ENCODE assay signal across 9 cellular contexts in genomic region chr2:25821225-25822056, GRCh38. TPM values are rescaled to one million over a fixed set of nuclear protein-coding genes. Genes with fewer than 3 reads are reported as not detected.
DNase-seq lines count a peak whose midpoint lies in the region; ATAC-seq and TF ChIP-seq lines count a peak whose summit lies in the region.
"Had no signal": no experiment of that assay in that cellular context is flagged by ENCODE, and none has a peak within 500 bp of the region (broad histone marks: within the 10 kb centered on the region; RNA-seq: fewer than 3 reads in every experiment).

No MANE protein-coding gene starts in this region.

- H3K4me1 ChIP-seq in GM23338 (ENCODE audit: insufficient read depth), result peaks cover 25% of the 10 kb centered on the region
- peaks cover 10% of the 10 kb centered on the region for H3K4me1 ChIP-seq in osteoblast (ENCODE audit: insufficient read depth, low read length)

- in situ Hi-C loops in GM13976 (cut with MboI; ENCODE audit: low sequenced_read_pairs, unreplicated experiment), result no loop called here

- no peak overlapping the region for H3K4me2 ChIP-seq in GM23338
- H3K4me2 ChIP-seq in osteoblast (ENCODE audit: insufficient read depth, low read length), result peak overlapping the region; percentile 10

- H3K9me2 ChIP-seq in GM23338 (ENCODE audit: insufficient read depth), result no peaks in the 10 kb centered on the region

- peak overlapping the region; percentile 8; the same call in 1 of the 3 replicates for H3K4me3 Mint-ChIP-seq in GM23338

- no peak for TF ChIP-seq CTCF in GM23338 (conservative IDR thresholded peaks at IDR 0.05; ENCODE audit: low read depth in 2 of 2)
- no peak for TF ChIP-seq CTCF in choroid plexus epithelial cell (conservative IDR thresholded peaks at IDR 0.05; ENCODE audit: low read depth, low read length)
- no peak for TF ChIP-seq CTCF in osteoblast (IDR thresholded peaks at IDR 0.05; ENCODE audit: extremely low read depth, low read depth, low read length)
- no peak for TF ChIP-seq CTCF in GM13976 (IDR thresholded peaks at IDR 0.05; ENCODE audit: borderline replicate concordance, control extremely low read depth, extremely low read depth, insufficient read depth, missing control alignments)

- H3K79me2 ChIP-seq in GM23338 (replicated peaks; ENCODE audit: insufficient read depth), result peaks cover 9% of the 10 kb centered on the region
- H3K79me2 ChIP-seq in osteoblast (ENCODE audit: insufficient read depth, low read length), result peaks cover 22% of the 10 kb centered on the region

- no peak overlapping the region for H3K27ac ChIP-seq in GM23338 (ENCODE audit: low read depth)
- H3K27ac ChIP-seq in osteoblast (ENCODE audit: low read depth, low read length), result no peak overlapping the region

- H3K9me3 Mint-ChIP-seq in GM23338, result peaks cover 4% of the 10 kb centered on the region; the same call in 1 of the 3 replicates

- H3K4me3 ChIP-seq in GM23338 (no peak overlapping the region), choroid plexus epithelial cell (ENCODE audit: low read depth, low read length) (peak overlapping the region; percentile 54), osteoblast (ENCODE audit: insufficient read depth, low read length) (no peak overlapping the region)

- H3K27ac Mint-ChIP-seq in GM23338, result peak overlapping the region; percentile 68

- H2AFZ ChIP-seq in GM23338, result no peak overlapping the region
- no peak overlapping the region for H2AFZ ChIP-seq in osteoblast (ENCODE audit: low read length)

- H3K36me3 ChIP-seq in GM23338 (ENCODE audit: insufficient read depth) (no peaks in the 10 kb centered on the region), osteoblast (ENCODE audit: insufficient read depth, low read length) (no peaks in the 10 kb centered on the region)

- H4K20me1 ChIP-seq in GM23338 (replicated peaks; ENCODE audit: insufficient read depth) (0 out of 2 replicates have a peak, but pooled peaks cover under 1% of the 10 kb centered on the region), osteoblast (ENCODE audit: insufficient read depth, low read length) (peaks cover 57% of the 10 kb centered on the region)

- H3K4me1 Mint-ChIP-seq in GM23338, result peaks cover 30% of the 10 kb centered on the region

- H3K36me3 Mint-ChIP-seq in GM23338 (ENCODE audit: low read depth), result peaks cover 8% of the 10 kb centered on the region; the same call in 2 of the 3 replicates

- DNase-seq in GM23338 (ENCODE audit: low spot score) (no peak), NCI-H2227 (lab: John Stamatoyannopoulos, UW; ENCODE audit: unreplicated experiment) (peak; percentile 35), choroid plexus epithelial cell (ENCODE audit: low read depth) (peak; percentile 75), osteoblast (ENCODE audit: insufficient read length, low spot score, missing footprints) (peak; percentile 67), medulla oblongata (ENCODE audit: extremely low spot score) (no peak), GM13976 (ENCODE audit: low spot score) (no peak)

- H3K27me3 ChIP-seq in GM23338 (ENCODE audit: insufficient read depth) (no peaks in the 10 kb centered on the region), osteoblast (ENCODE audit: insufficient read depth, low read length) (no peaks in the 10 kb centered on the region)

- no peaks in the 10 kb centered on the region for H3K9me3 ChIP-seq in osteoblast (ENCODE audit: low read depth, low read length)

- peaks cover 3% of the 10 kb centered on the region for H3K27me3 Mint-ChIP-seq in GM23338 (ENCODE audit: insufficient read depth, low read depth, poor library complexity)

- no peak for ATAC-seq in GM23338
- ATAC-seq in GM18498 (IDR thresholded peaks at IDR 0.05; ENCODE audit: unreplicated experiment), result no peak
- ATAC-seq in HG03354 (IDR thresholded peaks at IDR 0.05; ENCODE audit: poor library complexity, severe bottlenecking, unreplicated experiment), result no peak
- ATAC-seq: esophagus mucosa had no signal

- no peaks in the 10 kb centered on the region for H3F3A ChIP-seq in GM23338 (replicated peaks; ENCODE audit: low read depth)

TF ChIP-seq in GM23338, 12 proteins besides CTCF, POLR2A, EP300 and RAD21 (continues in another document):
- TF ChIP-seq EZH2 (IDR thresholded peaks at IDR 0.05; ENCODE audit: low read depth, unreplicated experiment) (no peak), REST (IDR thresholded peaks at IDR 0.05; ENCODE audit: unreplicated experiment) (no peak), ZNF114 (CRISPR knock-in tag; IDR thresholded peaks at IDR 0.05) (no peak), CREB1 (CRISPR knock-in tag; IDR thresholded peaks at IDR 0.05; ENCODE audit: low read depth) (no peak), ZNF331 (CRISPR knock-in tag; IDR thresholded peaks at IDR 0.05; ENCODE audit: low read depth) (no peak), ETS1 (IDR thresholded peaks at IDR 0.05) (no peak), NANOG (IDR thresholded peaks at IDR 0.05; ENCODE audit: borderline replicate concordance) (no peak)

RNA-seq across cellular contexts. Expression of gene ASXL2, which starts 56.8 kb away (rescaled TPM):
- 21.8 and 22.4 TPM in 2 replicates for total RNA-seq in GM23338 (2014; rRNA removed; shearing (Covaris generic))
- polyA plus RNA-seq in GM23338 (2016; fragmentation: Nextera tagmentation; extraction: Ambion mirVana), result 6.6 and 7.0 TPM in 2 replicates
- total RNA-seq in osteoblast, result 13.0 and 15.0 TPM in 2 replicates

Comparison
In these comparisons a context has a peak if more than half of its experiments do, and no peak if none do; other contexts are left out.
1. DNase-seq: peak in NCI-H2227 (single experiment), choroid plexus epithelial cell (single experiment) and osteoblast (single experiment); none in GM23338 (single experiment), medulla oblongata (single experiment) and GM13976 (single experiment).